Comparison of ENCODE assay signal across 23 cellular contexts in genomic region chr13:33014291-33014690, GRCh38. TPM values are rescaled to one million over a fixed set of nuclear protein-coding genes. Genes with fewer than 3 reads are reported as not detected.
"Had no signal": no experiment of that assay in that cellular context is flagged by ENCODE, and none has a peak within 500 bp of the region (broad histone marks: within the 10 kb centered on the region; RNA-seq: fewer than 3 reads in every experiment).

No MANE protein-coding gene starts in this region.

- H3K36me3 ChIP-seq: ovary, tibial nerve had no signal

- H3K27ac ChIP-seq: epithelial cell of prostate, ovary had no signal

- H3K4me3 ChIP-seq: ovary, skin epidermis, tibial nerve had no signal

- DNase-seq: activated B cell treated with CpG ODN at 0.5 μM for 24 hours; activated CD4-positive, alpha-beta T cell treated with anti-CD3 and anti-CD28 coated beads, Interleukin-2, amount 10 ng/mL, durations not matched to agents 7 days and 5 days; activated CD8-positive, alpha-beta memory T cell treated with anti-CD3 and anti-CD28 coated beads, Interleukin-2, amount 50 U/mL, for 48 hours; activated gamma-delta T cell treated with Interleukin-2 at 50 U/mL for 16 hours; activated T-cell treated with anti-CD3 and anti-CD28 coated beads, Interleukin-2, amount 50 U/mL, for 72 hours; cerebellar nuclear complex; effector memory CD4-positive, alpha-beta T cell; foreskin melanocyte; head of caudate nucleus; mesendoderm; ovary; stimulated activated CD4-positive, alpha-beta T cell treated with anti-CD3 and anti-CD28 coated beads, Interleukin-15, amount 100 ng/mL, for 24 hours; stimulated activated CD4-positive, alpha-beta T cell treated with anti-CD3 and anti-CD28 coated beads, Interleukin-4, amount 100 ng/mL, for 1 hour; stimulated activated naive CD4-positive, alpha-beta T cell; substantia nigra; T-helper 17 cell had no signal

- ATAC-seq: activated T-cell treated with anti-CD3 and anti-CD28 coated beads, Interleukin-2, amount 50 U/mL, for 72 hours; left lobe of liver; T-helper 17 cell had no signal

- H3K27me3 ChIP-seq: tibial nerve had no signal

- H3K9me3 ChIP-seq: tibial nerve had no signal

- H3K27ac Mint-ChIP-seq: activated B cell treated with CpG ODN at 0.5 μM for 24 hours; activated CD4-positive, alpha-beta T cell treated with anti-CD3 and anti-CD28 coated beads, Interleukin-2, amount 10 ng/mL, durations not matched to agents 7 days and 5 days; activated naive CD8-positive, alpha-beta T cell; activated T-cell treated with anti-CD3 and anti-CD28 coated beads, Interleukin-2, amount 50 U/mL, for 72 hours; dendritic cell treated with granulocyte-macrophage colony-stimulating factor and Interleukin-4, amounts not matched to agents 40 ng/mL and 50 ng/mL, for 4 days; T-helper 17 cell had no signal

- H3K9me3 Mint-ChIP-seq: activated B cell treated with CpG ODN at 0.5 μM for 24 hours; activated CD4-positive, alpha-beta T cell treated with anti-CD3 and anti-CD28 coated beads, Interleukin-2, amount 10 ng/mL, durations not matched to agents 7 days and 5 days had no signal

- H3K4me3 Mint-ChIP-seq: activated B cell treated with CpG ODN at 0.5 μM for 24 hours; activated CD4-positive, alpha-beta T cell treated with anti-CD3 and anti-CD28 coated beads, Interleukin-2, amount 10 ng/mL, durations not matched to agents 7 days and 5 days; activated T-cell treated with anti-CD3 and anti-CD28 coated beads, Interleukin-2, amount 50 U/mL, for 72 hours; dendritic cell treated with granulocyte-macrophage colony-stimulating factor and Interleukin-4, amounts not matched to agents 40 ng/mL and 50 ng/mL, for 4 days; T-helper 17 cell had no signal

RNA-seq across cellular contexts. Expression of gene KL, which starts 1.9 kb away (rescaled TPM):
- total RNA-seq: T-helper 17 cell had no signal
- polyA plus RNA-seq: fibroblast of lung had no signal
